1 cellular context compared by ENCODE assay signal in genomic region chr4:6673191-6673659, GRCh38.
A peak's percentile ranks its signal among the peaks of the same experiment; 100 is the strongest.
TF ChIP-seq lines count a peak whose summit lies in the region.

No MANE protein-coding gene starts in this region.

TF ChIP-seq in A549, 52 proteins besides CTCF, POLR2A, EP300 and RAD21:
- TF ChIP-seq PHF8 (IDR thresholded peaks at IDR 0.05; ENCODE audit: borderline replicate concordance, low read depth): peak; percentile 80; the same call in 1 of the 2 replicates
- TF ChIP-seq, protein P1, sequence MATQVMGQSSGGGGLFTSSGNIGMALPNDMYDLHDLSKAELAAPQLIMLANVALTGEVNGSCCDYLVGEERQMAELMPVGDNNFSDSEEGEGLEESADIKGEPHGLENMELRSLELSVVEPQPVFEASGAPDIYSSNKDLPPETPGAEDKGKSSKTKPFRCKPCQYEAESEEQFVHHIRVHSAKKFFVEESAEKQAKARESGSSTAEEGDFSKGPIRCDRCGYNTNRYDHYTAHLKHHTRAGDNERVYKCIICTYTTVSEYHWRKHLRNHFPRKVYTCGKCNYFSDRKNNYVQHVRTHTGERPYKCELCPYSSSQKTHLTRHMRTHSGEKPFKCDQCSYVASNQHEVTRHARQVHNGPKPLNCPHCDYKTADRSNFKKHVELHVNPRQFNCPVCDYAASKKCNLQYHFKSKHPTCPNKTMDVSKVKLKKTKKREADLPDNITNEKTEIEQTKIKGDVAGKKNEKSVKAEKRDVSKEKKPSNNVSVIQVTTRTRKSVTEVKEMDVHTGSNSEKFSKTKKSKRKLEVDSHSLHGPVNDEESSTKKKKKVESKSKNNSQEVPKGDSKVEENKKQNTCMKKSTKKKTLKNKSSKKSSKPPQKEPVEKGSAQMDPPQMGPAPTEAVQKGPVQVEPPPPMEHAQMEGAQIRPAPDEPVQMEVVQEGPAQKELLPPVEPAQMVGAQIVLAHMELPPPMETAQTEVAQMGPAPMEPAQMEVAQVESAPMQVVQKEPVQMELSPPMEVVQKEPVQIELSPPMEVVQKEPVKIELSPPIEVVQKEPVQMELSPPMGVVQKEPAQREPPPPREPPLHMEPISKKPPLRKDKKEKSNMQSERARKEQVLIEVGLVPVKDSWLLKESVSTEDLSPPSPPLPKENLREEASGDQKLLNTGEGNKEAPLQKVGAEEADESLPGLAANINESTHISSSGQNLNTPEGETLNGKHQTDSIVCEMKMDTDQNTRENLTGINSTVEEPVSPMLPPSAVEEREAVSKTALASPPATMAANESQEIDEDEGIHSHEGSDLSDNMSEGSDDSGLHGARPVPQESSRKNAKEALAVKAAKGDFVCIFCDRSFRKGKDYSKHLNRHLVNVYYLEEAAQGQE (IDR thresholded peaks at IDR 0.05): peak; percentile 32; the same call in 1 of the 2 replicates
